Comparison of ENCODE assay signal across 1 cellular context in genomic region chr7:42982604-42983115, GRCh38.
TF ChIP-seq lines count a peak whose summit lies in the region.

No MANE protein-coding gene starts in this region.

TF ChIP-seq in H1, 55 proteins besides CTCF, POLR2A, EP300 and RAD21:
- no peak for TF ChIP-seq ASH2L (IDR thresholded peaks at IDR 0.05; ENCODE audit: low read length)
- TF ChIP-seq CBX5 (IDR thresholded peaks at IDR 0.05; ENCODE audit: low read depth, low read length): no peak
- TF ChIP-seq SRF (IDR thresholded peaks at IDR 0.05; ENCODE audit: low read depth, low read length): no peak
- TF ChIP-seq POU5F1 (IDR thresholded peaks at IDR 0.05; ENCODE audit: low read depth, low read length): no peak
- TF ChIP-seq POLR2AphosphoS5 (IDR thresholded peaks at IDR 0.05; ENCODE audit: low read depth, low read length): no peak
- TF ChIP-seq BRCA1 (IDR thresholded peaks at IDR 0.05; ENCODE audit: low read depth, low read length): no peak
- TF ChIP-seq ZNF274 (IDR thresholded peaks at IDR 0.05; ENCODE audit: borderline replicate concordance, extremely low read depth, low read length): no peak
- no peak for TF ChIP-seq SP1 (IDR thresholded peaks at IDR 0.05; ENCODE audit: low read depth, low read length)
- TF ChIP-seq SP4 (IDR thresholded peaks at IDR 0.05; ENCODE audit: low read length): no peak
- no peak for TF ChIP-seq MAFK (IDR thresholded peaks at IDR 0.05; ENCODE audit: low read depth, low read length)
- TF ChIP-seq, protein P1, sequence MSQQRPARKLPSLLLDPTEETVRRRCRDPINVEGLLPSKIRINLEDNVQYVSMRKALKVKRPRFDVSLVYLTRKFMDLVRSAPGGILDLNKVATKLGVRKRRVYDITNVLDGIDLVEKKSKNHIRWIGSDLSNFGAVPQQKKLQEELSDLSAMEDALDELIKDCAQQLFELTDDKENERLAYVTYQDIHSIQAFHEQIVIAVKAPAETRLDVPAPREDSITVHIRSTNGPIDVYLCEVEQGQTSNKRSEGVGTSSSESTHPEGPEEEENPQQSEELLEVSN (IDR thresholded peaks at IDR 0.05): no peak
- TF ChIP-seq CEBPB (IDR thresholded peaks at IDR 0.05; ENCODE audit: low read depth, low read length): no peak
- TF ChIP-seq GTF2F1 (IDR thresholded peaks at IDR 0.05; ENCODE audit: borderline replicate concordance, low read depth, low read length): no peak
TF ChIP-seq in H1: peak in this region for 0.
